Comparison of ENCODE assay signal across 8 cellular contexts in the genomic region with DNA sequence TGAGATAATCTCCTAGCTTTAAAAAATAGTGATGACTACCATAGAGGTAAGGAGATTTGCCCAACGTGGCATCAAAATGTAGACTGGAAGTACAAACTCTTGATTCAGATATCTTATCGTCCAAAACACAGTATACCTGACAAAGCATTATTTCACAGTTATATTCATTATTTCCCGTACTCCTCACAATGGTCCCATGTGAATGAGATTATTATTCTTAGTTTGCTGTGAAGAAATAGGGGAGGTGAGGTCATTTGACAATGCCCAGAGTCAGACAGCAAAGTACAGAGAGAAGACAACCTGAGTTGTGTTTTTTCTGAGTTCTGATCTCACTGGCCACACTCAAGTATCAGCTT. TPM values are rescaled to one million over a fixed set of nuclear protein-coding genes. Genes with fewer than 3 reads are reported as not detected.
A peak's percentile ranks its signal among the peaks of the same experiment; 100 is the strongest.
DNase-seq lines count a peak whose midpoint lies in the region; ATAC-seq, FAIRE-seq and TF ChIP-seq lines count a peak whose summit lies in the region.

No MANE protein-coding gene starts in this region.

- no peaks in the 10 kb centered on the region for H3K36me3 Mint-ChIP-seq in astrocyte (ENCODE audit: low read depth, unreplicated experiment)

- H3K36me3 ChIP-seq in astrocyte (ENCODE audit: insufficient read depth, low read length): no peaks in the 10 kb centered on the region
- H3K36me3 ChIP-seq in mucosa of rectum (ENCODE audit: control insufficient read depth in 2 of 2, insufficient read depth in 2 of 2, low read length in 2 of 2): peaks cover 0 to 2% of the 10 kb centered on the region in 2 donors

- TF ChIP-seq CTCF in AG04450 (IDR thresholded peaks at IDR 0.05; ENCODE audit: low read depth, low read length) (no peak), astrocyte (IDR thresholded peaks at IDR 0.05; ENCODE audit: insufficient read depth, low read depth, low read length) (no peak), GM13976 (IDR thresholded peaks at IDR 0.05; ENCODE audit: borderline replicate concordance, control extremely low read depth, extremely low read depth, insufficient read depth, missing control alignments) (no peak)

- H3K27ac Mint-ChIP-seq in astrocyte (ENCODE audit: unreplicated experiment): peak overlapping the region; percentile 79

- intact Hi-C loops in posterior cingulate gyrus (cut with DNase I): loop anchor here (2.0 kb wide), 1 partner anchor 139 kb away; no protein-coding TSS in a partner anchor

- DNase-seq in AG04450 (ENCODE audit: low read depth, low spot score) (no peak), HS-5 (ENCODE audit: low read depth) (peak; percentile 13), astrocyte (ENCODE audit: low read depth) (no peak), posterior cingulate gyrus (no peak), GM13976 (ENCODE audit: low spot score) (no peak)

- peak overlapping the region; percentile 98 for H3K4me3 Mint-ChIP-seq in astrocyte (ENCODE audit: unreplicated experiment)

- peaks cover 18% of the 10 kb centered on the region for H3K79me2 ChIP-seq in astrocyte (ENCODE audit: insufficient read depth, low read length)

- ATAC-seq in GM21528 (IDR thresholded peaks at IDR 0.05; ENCODE audit: low FRiP score, unreplicated experiment): no peak
- ATAC-seq in GM19395 (IDR thresholded peaks at IDR 0.05; ENCODE audit: unreplicated experiment): no peak

- H3K4me3 ChIP-seq in AG04450 (ENCODE audit: low read depth, low read length) (peak overlapping the region; percentile 92), astrocyte (ENCODE audit: insufficient read depth, low read depth, low read length) (peak overlapping the region; percentile 83), mucosa of rectum (ENCODE audit: low read length in 2 of 2) (peak overlapping the region; percentile 94 to 100)

- H4K20me1 ChIP-seq in astrocyte (ENCODE audit: insufficient read depth, low read length): no peaks in the 10 kb centered on the region

- H2AFZ ChIP-seq in astrocyte (ENCODE audit: low read depth, low read length): no peak overlapping the region

- peak overlapping the region; percentile 90 for H3K4me2 ChIP-seq in astrocyte (ENCODE audit: low read length)

- H3K9ac ChIP-seq in astrocyte (ENCODE audit: low read length): peak overlapping the region; percentile 73
- peak overlapping the region in 1 of 2 donors; percentile 6 for H3K9ac ChIP-seq in mucosa of rectum (ENCODE audit: low read depth in 1 of 2, low read length in 2 of 2)

- CTCF ChIA-PET in AG04450 (lab: Charles Lee): interaction anchor here (0.7 to 3.0 kb wide), 12 partner anchors 12 to 1551 kb away, joined by 3 to 26 read pairs (median 4); no protein-coding TSS in a partner anchor

- H3K27me3 ChIP-seq in AG04450 (ENCODE audit: control insufficient read depth, insufficient read depth, low read length) (no peaks in the 10 kb centered on the region), astrocyte (ENCODE audit: insufficient read depth, low read length) (no peaks in the 10 kb centered on the region), mucosa of rectum (ENCODE audit: control insufficient read depth in 2 of 2, insufficient read depth in 2 of 2, low read length in 2 of 2) (no peaks in the 10 kb centered on the region)

- peaks cover 3% of the 10 kb centered on the region for H3K4me1 Mint-ChIP-seq in astrocyte (ENCODE audit: low read depth, unreplicated experiment)

- in situ Hi-C loops in GM13976 (cut with MboI; ENCODE audit: low sequenced_read_pairs, unreplicated experiment): no loop called here

- H3K27me3 Mint-ChIP-seq in astrocyte (ENCODE audit: low read depth, unreplicated experiment): no peaks in the 10 kb centered on the region

- H3K27ac ChIP-seq in AG04450 (ENCODE audit: low read depth, low read length) (no peak overlapping the region), astrocyte (ENCODE audit: low read depth, low read length) (peak overlapping the region; percentile 76), mucosa of rectum (ENCODE audit: low read depth in 2 of 2, low read length in 2 of 2) (peak overlapping the region; percentile 78 to 79)

- H3K9me3 ChIP-seq in AG04450 (ENCODE audit: control insufficient read depth, insufficient read depth, low read length) (no peaks in the 10 kb centered on the region), astrocyte (ENCODE audit: insufficient read depth, low read depth, low read length) (no peaks in the 10 kb centered on the region), mucosa of rectum (ENCODE audit: control insufficient read depth in 2 of 2, low read length in 2 of 2) (no peaks in the 10 kb centered on the region)

- POLR2A ChIA-PET in AG04450 (lab: Yijun Ruan, JAX): interaction anchor here (0.7 to 1.0 kb wide), 3 partner anchors 34 to 567 kb away, joined by 3 to 5 read pairs (median 4); no protein-coding TSS in a partner anchor

- H3K4me1 ChIP-seq in astrocyte (ENCODE audit: insufficient read depth, low read length): peaks cover 8% of the 10 kb centered on the region
- peaks cover 5 to 6% of the 10 kb centered on the region in 2 donors for H3K4me1 ChIP-seq in mucosa of rectum (ENCODE audit: control insufficient read depth in 2 of 2, insufficient read depth in 2 of 2, low read length in 2 of 2)

- H3K9me3 Mint-ChIP-seq in astrocyte (ENCODE audit: unreplicated experiment): no peaks in the 10 kb centered on the region

- peak; percentile 55 for FAIRE-seq in astrocyte (lab: Jason Lieb, UNC)

RNA-seq across cellular contexts. Expression of a gene that starts 1.2 kb away (rescaled TPM):
- polyA plus RNA-seq in AG04450 (2011; rRNA removed): 14.6 and 20.4 TPM in 2 replicates
- polyA minus RNA-seq in AG04450 (2011; rRNA and poly(A)+ RNA removed): 18.1 and 18.9 TPM in 2 replicates
- total RNA-seq in astrocyte: 24.1 and 26.2 TPM in 2 replicates

RNA-seq across cellular contexts. Expression of a gene that starts 51.7 kb away (rescaled TPM):
- polyA plus RNA-seq in AG04450 (2011; rRNA removed): not detected in 2 replicates
- 0.51 TPM in 1 of 2 replicates, not detected in the other for polyA minus RNA-seq in AG04450 (2011; rRNA and poly(A)+ RNA removed)
- total RNA-seq in astrocyte: not detected in 2 replicates
